Comparison of ENCODE assay signal across 22 cellular contexts in genomic region chr3:62644493-62644892, GRCh38.
DNase-seq lines count a peak whose midpoint lies in the region; ATAC-seq and TF ChIP-seq lines count a peak whose summit lies in the region.
"Had no signal": no experiment of that assay in that cellular context is flagged by ENCODE, and none has a peak within 500 bp of the region (broad histone marks: within the 10 kb centered on the region; RNA-seq: fewer than 3 reads in every experiment).

No MANE protein-coding gene starts in this region.

- H3K36me3 Mint-ChIP-seq in WTC11 (no peaks in the 10 kb centered on the region), nephron progenitor cell (ENCODE audit: low read depth) (no peaks in the 10 kb centered on the region)
- H3K36me3 Mint-ChIP-seq: CD14-positive monocyte; CD4-positive, alpha-beta memory T cell; CD4-positive, CD25-positive, alpha-beta regulatory T cell; CD8-positive, alpha-beta memory T cell had no signal

- H3K4me3 Mint-ChIP-seq in WTC11: no peak overlapping the region
- no peak overlapping the region for H3K4me3 Mint-ChIP-seq in nephron progenitor cell
- H3K4me3 Mint-ChIP-seq: CD14-positive monocyte; CD4-positive, alpha-beta memory T cell; CD4-positive, CD25-positive, alpha-beta regulatory T cell; CD8-positive, alpha-beta memory T cell had no signal

- H3K4me3 ChIP-seq in HEK293 (ENCODE audit: low read depth, low read length) (no peak overlapping the region), Loucy (ENCODE audit: low read length, poor library complexity, severe bottlenecking) (peak overlapping the region; percentile 5), WERI-Rb-1 (ENCODE audit: low read depth, low read length) (no peak overlapping the region)
- H3K4me3 ChIP-seq: BLaER1, GM12878 had no signal

- TF ChIP-seq CTCF in HEK293 (tag by site-specific recombination; IDR thresholded peaks at IDR 0.05) (no peak), Loucy (conservative IDR thresholded peaks at IDR 0.05; ENCODE audit: low read length) (no peak), WTC11 (IDR thresholded peaks at IDR 0.05) (no peak), WERI-Rb-1 (IDR thresholded peaks at IDR 0.05; ENCODE audit: low read depth, low read length) (no peak), nephron progenitor cell (IDR thresholded peaks at IDR 0.05) (no peak)

- peak overlapping the region; percentile 61 for H3K4me2 ChIP-seq in Loucy (ENCODE audit: low read depth, low read length, poor library complexity, severe bottlenecking)
- H3K4me2 ChIP-seq: BLaER1 had no signal

- H3F3A ChIP-seq in Loucy (ENCODE audit: low read depth): no peaks in the 10 kb centered on the region

- H3K27me3 Mint-ChIP-seq in WTC11 (ENCODE audit: low read depth) (no peaks in the 10 kb centered on the region), nephron progenitor cell (ENCODE audit: low read depth, poor library complexity) (no peaks in the 10 kb centered on the region)
- H3K27me3 Mint-ChIP-seq: CD4-positive, CD25-positive, alpha-beta regulatory T cell had no signal

- no peak for DNase-seq in WTC11 (ENCODE audit: low spot score)
- no peak for DNase-seq in WERI-Rb-1
- DNase-seq in NCI-H1436 (lab: John Stamatoyannopoulos, UW): no peak
- DNase-seq in nephron progenitor cell: no peak
- DNase-seq: 8988T; ACHN; BE2C; C1 segment of cervical spinal cord; CD4-positive, alpha-beta memory T cell; CD4-positive, CD25-positive, alpha-beta regulatory T cell; CD8-positive, alpha-beta memory T cell; COR-L47; DMS 273 treated with DMSO at 0.1 percent for 48 hours; DMS79; DND-41; EL; GDM1 had no signal

- H2AFZ ChIP-seq in Loucy (ENCODE audit: low read length): no peak overlapping the region

- no peaks in the 10 kb centered on the region for H3K79me2 ChIP-seq in Loucy (ENCODE audit: insufficient read depth, low read length)

- H4K20me1 ChIP-seq in Loucy (ENCODE audit: insufficient read depth, low read length, poor library complexity, severe bottlenecking): no peaks in the 10 kb centered on the region
- H4K20me1 ChIP-seq: BLaER1 had no signal

- H3K27ac ChIP-seq in HEK293 (ENCODE audit: extremely low read depth, low read depth, low read length) (no peak overlapping the region), WERI-Rb-1 (no peak overlapping the region)
- H3K27ac ChIP-seq: BLaER1 had no signal

- H3K9me3 Mint-ChIP-seq in WTC11 (no peaks in the 10 kb centered on the region), nephron progenitor cell (no peaks in the 10 kb centered on the region)
- H3K9me3 Mint-ChIP-seq: CD14-positive monocyte had no signal

- H3K27me3 ChIP-seq in Loucy (ENCODE audit: insufficient read depth, low read length, poor library complexity, severe bottlenecking): no peaks in the 10 kb centered on the region
- H3K27me3 ChIP-seq in WERI-Rb-1 (ENCODE audit: insufficient read depth, low read depth, severe bottlenecking): no peaks in the 10 kb centered on the region
- H3K27me3 ChIP-seq: BE2C, BLaER1 had no signal

- ATAC-seq in WTC11: no peak

- no peak overlapping the region for H3K9ac ChIP-seq in Loucy (ENCODE audit: low read depth, low read length, poor library complexity, severe bottlenecking)
- H3K9ac ChIP-seq: BLaER1 had no signal

- H3K27ac Mint-ChIP-seq in WTC11 (no peak overlapping the region), nephron progenitor cell (no peak overlapping the region)
- H3K27ac Mint-ChIP-seq: CD4-positive, alpha-beta memory T cell; CD4-positive, CD25-positive, alpha-beta regulatory T cell; CD8-positive, alpha-beta memory T cell had no signal

- POLR2A ChIA-PET in HEK293 (lab: Yijun Ruan, JAX): no interaction called here
- POLR2A ChIA-PET in WTC11 (lab: Charles Lee): no interaction called here

- H3K9me3 ChIP-seq in HEK293 (ENCODE audit: control insufficient read depth, insufficient read depth, low read depth, low read length) (no peaks in the 10 kb centered on the region), Loucy (ENCODE audit: insufficient read depth, low read depth, low read length) (no peaks in the 10 kb centered on the region), WERI-Rb-1 (ENCODE audit: severe bottlenecking) (no peaks in the 10 kb centered on the region)
- H3K9me3 ChIP-seq: BE2C, BLaER1 had no signal

- H3K4me1 Mint-ChIP-seq in WTC11: no peaks in the 10 kb centered on the region
- no peaks in the 10 kb centered on the region for H3K4me1 Mint-ChIP-seq in nephron progenitor cell
- H3K4me1 Mint-ChIP-seq: CD14-positive monocyte; CD4-positive, alpha-beta memory T cell; CD4-positive, CD25-positive, alpha-beta regulatory T cell; CD8-positive, alpha-beta memory T cell had no signal

- H3K36me3 ChIP-seq in HEK293 (ENCODE audit: control insufficient read depth in 2 of 2, insufficient read depth in 1 of 2, low read length in 2 of 2) (no peaks in the 10 kb centered on the region), Loucy (ENCODE audit: insufficient read depth, low read length) (no peaks in the 10 kb centered on the region), WERI-Rb-1 (peaks cover 36% of the 10 kb centered on the region)
- H3K36me3 ChIP-seq: BE2C, BLaER1 had no signal

- H3K4me1 ChIP-seq in HEK293 (ENCODE audit: control insufficient read depth, insufficient read depth, low read length) (no peaks in the 10 kb centered on the region), Loucy (ENCODE audit: insufficient read depth, low read length, poor library complexity, severe bottlenecking) (peaks cover 28% of the 10 kb centered on the region)
- H3K4me1 ChIP-seq: BE2C, BLaER1 had no signal

- CTCF ChIA-PET in HEK293 (lab: Yijun Ruan, JAX) (no interaction called here), WTC11 (lab: Charles Lee) (interaction anchor here (1.2 kb wide), 1 partner anchor 21 kb away, joined by 3 read pairs; no protein-coding TSS in a partner anchor)

- no peaks in the 10 kb centered on the region for H3K9me2 ChIP-seq in Loucy (replicated peaks; ENCODE audit: low read depth, low read length)

TF ChIP-seq in HEK293, 187 proteins besides CTCF, POLR2A, EP300 and RAD21:
- no peak for TF ChIP-seq ZNF350 (tag by site-specific recombination; IDR thresholded peaks at IDR 0.05)
- TF ChIP-seq ZNF596 (tag by site-specific recombination; IDR thresholded peaks at IDR 0.05): no peak
- no peak for TF ChIP-seq ZNF530 (tag by site-specific recombination; IDR thresholded peaks at IDR 0.05; ENCODE audit: low read depth)
- no peak for TF ChIP-seq SCRT2 (tag by site-specific recombination; IDR thresholded peaks at IDR 0.05)
- TF ChIP-seq ZNF843 (tag by site-specific recombination; IDR thresholded peaks at IDR 0.05): no peak
- TF ChIP-seq, protein P1, sequence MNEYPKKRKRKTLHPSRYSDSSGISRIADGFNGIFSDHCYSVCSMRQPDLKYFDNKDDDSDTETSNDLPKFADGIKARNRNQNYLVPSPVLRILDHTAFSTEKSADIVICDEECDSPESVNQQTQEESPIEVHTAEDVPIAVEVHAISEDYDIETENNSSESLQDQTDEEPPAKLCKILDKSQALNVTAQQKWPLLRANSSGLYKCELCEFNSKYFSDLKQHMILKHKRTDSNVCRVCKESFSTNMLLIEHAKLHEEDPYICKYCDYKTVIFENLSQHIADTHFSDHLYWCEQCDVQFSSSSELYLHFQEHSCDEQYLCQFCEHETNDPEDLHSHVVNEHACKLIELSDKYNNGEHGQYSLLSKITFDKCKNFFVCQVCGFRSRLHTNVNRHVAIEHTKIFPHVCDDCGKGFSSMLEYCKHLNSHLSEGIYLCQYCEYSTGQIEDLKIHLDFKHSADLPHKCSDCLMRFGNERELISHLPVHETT (tag by site-specific recombination; IDR thresholded peaks at IDR 0.05): no peak
- no peak for TF ChIP-seq ZNF112 (tag by site-specific recombination; IDR thresholded peaks at IDR 0.05)
- TF ChIP-seq ZNF623 (tag by site-specific recombination; IDR thresholded peaks at IDR 0.05): peak; percentile 90

TF ChIP-seq in WTC11, 78 proteins besides CTCF, POLR2A, EP300 and RAD21:
- TF ChIP-seq ZNF232 (CRISPR knock-in tag; IDR thresholded peaks at IDR 0.05): no peak
- peak; percentile 29; the same call in 1 of the 2 replicates for TF ChIP-seq GTF2I (CRISPR knock-in tag; conservative IDR thresholded peaks at IDR 0.05)
TF ChIP-seq in WTC11: peak in this region for 1.
